10 cellular contexts compared by ENCODE assay signal in the genomic region with DNA sequence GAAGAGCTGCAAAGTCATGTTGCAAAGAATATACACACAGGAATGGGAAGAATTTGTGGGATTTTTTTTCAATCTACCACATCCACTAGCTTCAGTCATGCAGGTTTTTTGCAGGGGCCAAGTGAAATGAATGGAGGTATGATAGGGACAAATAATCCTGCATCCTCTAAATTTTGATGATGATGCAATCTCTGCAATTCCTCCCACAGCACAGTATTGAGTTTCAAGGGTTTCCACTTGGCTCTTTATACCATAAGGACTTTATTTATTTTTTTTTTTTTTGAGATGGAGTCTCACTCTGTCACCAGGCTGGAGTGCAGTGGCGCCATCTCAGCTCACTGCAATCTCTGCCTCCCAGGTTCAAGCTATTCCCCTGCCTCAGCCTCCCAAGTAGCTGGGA. TPM values are rescaled to one million over a fixed set of nuclear protein-coding genes. Genes with fewer than 3 reads are reported as not detected.
DNase-seq lines count a peak whose midpoint lies in the region; ATAC-seq, FAIRE-seq and TF ChIP-seq lines count a peak whose summit lies in the region.
"Not testable (repeated sequence)": the region's sequence is repeated elsewhere in the genome, so short reads cannot be mapped to it uniquely, and the experiment has no call there.
"Had no signal": no experiment of that assay in that cellular context is flagged by ENCODE, and none has a peak within 500 bp of the region (broad histone marks: within the 10 kb centered on the region; RNA-seq: fewer than 3 reads in every experiment).

No MANE protein-coding gene starts in this region.

- peak overlapping the region; percentile 16 for H3K27ac Mint-ChIP-seq in astrocyte (ENCODE audit: unreplicated experiment)

- not testable (repeated sequence) for H2BK20ac ChIP-seq in IMR-90 (ENCODE audit: low read depth, low read length); H1 (ENCODE audit: low read length)

- not testable (repeated sequence) for H3K27ac ChIP-seq in IMR-90 (ENCODE audit: insufficient read depth, low read length); astrocyte (ENCODE audit: low read depth, low read length); H1 (ENCODE audit: low read depth, low read length); HepG2 (ENCODE audit: extremely low read length, insufficient read depth, low read length)

- not testable (repeated sequence) for BruUV-seq in IMR-90 (replicated peaks; lab: Mats Ljungman, UMichigan); HepG2 (replicated peaks; lab: Mats Ljungman, UMichigan)

- not testable (repeated sequence) for H3K36me3 ChIP-seq in IMR-90 (ENCODE audit: control insufficient read depth, insufficient read depth, low read length); astrocyte (ENCODE audit: insufficient read depth, low read length); H1 (ENCODE audit: control insufficient read depth in 2 of 4, insufficient read depth in 4 of 4, low read length in 3 of 4); HepG2 (replicated peaks in 1 of 2; ENCODE audit: control insufficient read depth in 1 of 2, insufficient read depth in 2 of 2, low read length in 2 of 2)

- not testable (repeated sequence) for H3K9ac ChIP-seq in IMR-90 (ENCODE audit: low read depth, low read length); astrocyte (ENCODE audit: low read length); H1 (replicated peaks in 1 of 4; ENCODE audit: extremely low read depth in 1 of 4, low read depth in 3 of 4, low read length in 3 of 4); HepG2 (ENCODE audit: insufficient read depth, low read depth, low read length)

- not testable (repeated sequence) for ATAC-seq in IMR-90 (ENCODE audit: low read depth); HepG2

- H2BK12ac ChIP-seq in H1 (ENCODE audit: low read depth, low read length): not testable (repeated sequence)

- H3K9me1 ChIP-seq in IMR-90 (ENCODE audit: insufficient read depth, low read length): not testable (repeated sequence)

- H3K4me3 ChIP-seq in IMR-90 (ENCODE audit: insufficient read depth, low read depth, low read length); astrocyte (ENCODE audit: insufficient read depth, low read depth, low read length); H1 (ENCODE audit: extremely low read depth in 1 of 4, insufficient read depth in 2 of 4, low read depth in 3 of 4, low read length in 4 of 4); HepG2 (replicated peaks in 1 of 3; ENCODE audit: insufficient read depth in 1 of 3, low read depth in 2 of 3, low read length in 3 of 3): not testable (repeated sequence)

- H3K4ac ChIP-seq in IMR-90 (ENCODE audit: low read depth, low read length); H1 (replicated peaks; ENCODE audit: insufficient read length, low read depth, low read length): not testable (repeated sequence)

- not testable (repeated sequence) for H3K79me1 ChIP-seq in IMR-90 (ENCODE audit: low read depth in 1 of 2, low read length in 2 of 2); H1 (ENCODE audit: low read depth, low read length)

- not testable (repeated sequence) for H3K14ac ChIP-seq in IMR-90 (replicated peaks; ENCODE audit: low read depth, low read length); H1 (ENCODE audit: insufficient read length)

- not testable (repeated sequence) for H3K4me1 Mint-ChIP-seq in astrocyte (ENCODE audit: low read depth, unreplicated experiment)

- TF ChIP-seq EP300 in H1 (IDR thresholded peaks at IDR 0.05; ENCODE audit: borderline replicate concordance in 1 of 2, low read depth in 2 of 2, low read length in 2 of 2); HepG2 (IDR thresholded peaks at IDR 0.05; ENCODE audit: low read depth in 2 of 2, low read length in 2 of 2); HepG2 (CRISPR knock-in tag; IDR thresholded peaks at IDR 0.05; ENCODE audit: borderline replicate concordance): not testable (repeated sequence)

- not testable (repeated sequence) for H2BK5ac ChIP-seq in IMR-90 (ENCODE audit: low read depth, low read length, poor library complexity, severe bottlenecking); H1 (ENCODE audit: low read depth, low read length)

- not testable (repeated sequence) for H3K27me3 ChIP-seq in IMR-90 (ENCODE audit: control insufficient read depth, insufficient read depth, low read length); astrocyte (ENCODE audit: insufficient read depth, low read length); HepG2 (ENCODE audit: control insufficient read depth in 1 of 2, insufficient read depth in 2 of 2, low read length in 2 of 2)
- H3K27me3 ChIP-seq in H1 (replicated peaks in 1 of 4; ENCODE audit: control insufficient read depth in 3 of 4, extremely low read depth in 1 of 4, insufficient read depth in 3 of 4, low read length in 3 of 4): peaks cover 0 to 11% (median 2%) of the 10 kb centered on the region in 4 experiments; a peak in 3 of 7 replicates

- not testable (repeated sequence) for H3K4me3 Mint-ChIP-seq in astrocyte (ENCODE audit: unreplicated experiment)

- not testable (repeated sequence) for H2AK5ac ChIP-seq in IMR-90 (ENCODE audit: low read depth, low read length); H1 (ENCODE audit: low read depth, low read length)

- H2AK9ac ChIP-seq in IMR-90 (replicated peaks; ENCODE audit: low read depth, low read length, poor library complexity): not testable (repeated sequence)

- not testable (repeated sequence) for H4K20me1 ChIP-seq in IMR-90 (ENCODE audit: insufficient read depth, low read length); astrocyte (ENCODE audit: insufficient read depth, low read length); H1 (replicated peaks in 1 of 2; ENCODE audit: control insufficient read depth in 1 of 2, insufficient read depth in 2 of 2, low read length in 2 of 2); HepG2 (ENCODE audit: insufficient read depth, low read length)

- dilution Hi-C loops in IMR-90 (cut with HindIII; ENCODE audit: low sequenced_read_pairs, unreplicated experiment): not testable (repeated sequence)

- DNase-seq in EH (ENCODE audit: low read depth): peak; percentile 11
- DNase-seq in IMR-90: peak; percentile 2
- peak; percentile 14 for DNase-seq in astrocyte (ENCODE audit: low read depth)
- not testable (repeated sequence) for DNase-seq in H1 (ENCODE audit: low read depth in 1 of 2, low spot score in 2 of 2); HepG2 (ENCODE audit: low spot score)

- not testable (repeated sequence) for H4K5ac ChIP-seq in IMR-90 (ENCODE audit: low read depth, low read length); H1 (ENCODE audit: insufficient read length, low read depth, low read length)

- not testable (repeated sequence) for H2BK120ac ChIP-seq in IMR-90 (ENCODE audit: low read depth, low read length); H1 (replicated peaks; ENCODE audit: low read depth, low read length)

- not testable (repeated sequence) for H4K91ac ChIP-seq in IMR-90 (ENCODE audit: insufficient read depth, low read depth, low read length); H1 (replicated peaks; ENCODE audit: insufficient read length, low read length)

- not testable (repeated sequence) for H3K9me3 ChIP-seq in IMR-90 (ENCODE audit: control insufficient read depth, insufficient read depth, low read length); astrocyte (ENCODE audit: insufficient read depth, low read depth, low read length); HepG2 (ENCODE audit: low read length)
- peaks cover 6 to 11% of the 10 kb centered on the region in 2 experiments; a peak in 3 of 4 replicates for H3K9me3 ChIP-seq in H1 (ENCODE audit: insufficient read depth in 2 of 2, low read depth in 1 of 2, low read length in 1 of 2)

- not testable (repeated sequence) for H3K36me3 Mint-ChIP-seq in astrocyte (ENCODE audit: low read depth, unreplicated experiment)

- not testable (repeated sequence) for H3K56ac ChIP-seq in IMR-90 (ENCODE audit: extremely low read depth, insufficient read depth, low read length); H1 (replicated peaks; ENCODE audit: insufficient read length, low read depth, low read length)

- H2BK15ac ChIP-seq in IMR-90 (ENCODE audit: low read depth, low read length); H1 (ENCODE audit: low read length): not testable (repeated sequence)

- not testable (repeated sequence) for H3K23me2 ChIP-seq in H1 (ENCODE audit: low read depth, low read length)

- intact Hi-C loops in IMR-90 (cut with micrococcal nuclease): loop anchor here (5.0 kb wide), 1 partner anchor 530 kb away; no protein-coding TSS in a partner anchor
- intact Hi-C loops in HepG2 (cut with micrococcal nuclease; ENCODE audit: unreplicated experiment): not testable (repeated sequence)

- not testable (repeated sequence) for H3K4me2 ChIP-seq in IMR-90 (ENCODE audit: low read depth, low read length); astrocyte (ENCODE audit: low read length); H1 (ENCODE audit: insufficient read depth in 1 of 2, low read depth in 2 of 2, low read length in 2 of 2); HepG2 (ENCODE audit: low read depth, low read length)

- H3K18ac ChIP-seq in IMR-90 (ENCODE audit: low read depth, low read length); H1 (ENCODE audit: extremely low read depth, low read length): not testable (repeated sequence)

- not testable (repeated sequence) for H3K79me2 ChIP-seq in astrocyte (ENCODE audit: insufficient read depth, low read length); H1 (ENCODE audit: control insufficient read depth in 1 of 2, insufficient read depth in 2 of 2, low read length in 2 of 2); HepG2 (ENCODE audit: insufficient read depth, low read length)

- not testable (repeated sequence) for H3K4me1 ChIP-seq in IMR-90 (ENCODE audit: control insufficient read depth, insufficient read depth, low read length); astrocyte (ENCODE audit: insufficient read depth, low read length); H1 (replicated peaks in 1 of 4; ENCODE audit: control insufficient read depth in 3 of 4, insufficient read depth in 4 of 4, low read length in 3 of 4); HepG2 (ENCODE audit: insufficient read depth, low read length)

- H2AFZ ChIP-seq in IMR-90 (replicated peaks; ENCODE audit: low read length, poor library complexity); astrocyte (ENCODE audit: low read depth, low read length); H1 (ENCODE audit: low read length); HepG2 (ENCODE audit: low read length): not testable (repeated sequence)

- TF ChIP-seq CTCF in IMR-90 (conservative IDR thresholded peaks at IDR 0.05; ENCODE audit: low read depth, low read length); astrocyte (IDR thresholded peaks at IDR 0.05; ENCODE audit: insufficient read depth, low read depth, low read length); H1 (IDR thresholded peaks at IDR 0.05; ENCODE audit: control extremely low read depth in 1 of 3, insufficient read depth in 1 of 3, low read depth in 1 of 3, low read length in 3 of 3); HepG2 (CRISPR knock-in tag; IDR thresholded peaks at IDR 0.05): not testable (repeated sequence)

- H4K8ac ChIP-seq in IMR-90 (ENCODE audit: low read depth in 2 of 2, low read length in 2 of 2); H1 (ENCODE audit: extremely low read depth, insufficient read depth, low read length): not testable (repeated sequence)

- FAIRE-seq in astrocyte (lab: Jason Lieb, UNC); H1 (lab: Jason Lieb, UNC); HepG2 (lab: Jason Lieb, UNC): not testable (repeated sequence)

- peaks cover 32% of the 10 kb centered on the region for H3K27me3 Mint-ChIP-seq in astrocyte (ENCODE audit: low read depth, unreplicated experiment)

- in situ Hi-C loops in IMR-90 (cut with MboI; ENCODE audit: low sequenced_read_pairs); HepG2 (cut with HindIII; ENCODE audit: extremely low pct_ligation_motif_present, low pct_unique_long_range_greater_than_20kb): not testable (repeated sequence)

- TF ChIP-seq RAD21 in IMR-90 (IDR thresholded peaks at IDR 0.05; ENCODE audit: low read length); H1 (IDR thresholded peaks at IDR 0.05 in 1 of 2, conservative IDR thresholded peaks at IDR 0.05 in 1 of 2; ENCODE audit: low read depth in 2 of 2, low read length in 2 of 2); HepG2 (CRISPR knock-in tag; IDR thresholded peaks at IDR 0.05): not testable (repeated sequence)

- not testable (repeated sequence) for TF ChIP-seq POLR2A in IMR-90 (IDR thresholded peaks at IDR 0.05; ENCODE audit: low read depth, low read length); H1 (IDR thresholded peaks at IDR 0.05; ENCODE audit: control extremely low read depth in 1 of 2, low read depth in 2 of 2, low read length in 2 of 2); HepG2 (IDR thresholded peaks at IDR 0.05; ENCODE audit: insufficient read depth in 1 of 2, low read depth in 2 of 2, low read length in 2 of 2)

- no CpG with 5 or more reads among the region's 1 CpG for WGBS in IMR-90 (ENCODE audit: extremely low coverage in 2 of 2, insufficient read length in 1 of 2), 2 experiments
- 71% methylated on average over 1 of the region's 1 CpG; no CpG with 5 or more reads in 1 of the 2 experiments for WGBS in H1 (ENCODE audit: extremely low coverage in 1 of 2, insufficient coverage in 1 of 2, insufficient read length in 1 of 2, insufficient replicate concordance in 2 of 2, low coverage in 1 of 2, low lambda C conversion rate in 2 of 2, missing lambda C conversion rate in 1 of 2), 2 experiments
- 0% methylated on average over 1 of the region's 1 CpG for WGBS in HepG2 (ENCODE audit: low lambda C conversion rate)

- POLR2A ChIA-PET in IMR-90 (lab: Charles Lee; ENCODE audit: unreplicated experiment); H1 (lab: Charles Lee; ENCODE audit: partially characterized antibody); HepG2 (lab: Yijun Ruan, JAX): not testable (repeated sequence)

- peaks cover 10% of the 10 kb centered on the region for H3K9me3 Mint-ChIP-seq in astrocyte (ENCODE audit: unreplicated experiment)

- CTCF ChIA-PET in IMR-90 (lab: Yijun Ruan, JAX); HepG2 (lab: Yijun Ruan, JAX; ENCODE audit: low intra/inter-chr PET ratio, low total read pairs): not testable (repeated sequence)
- CTCF ChIA-PET in H1 (lab: Charles Lee; ENCODE audit: partially characterized antibody): interaction anchor here (3.1 kb wide), 1 partner anchor 8 kb away, joined by 13 read pairs; no protein-coding TSS in a partner anchor

- not testable (repeated sequence) for H3K23ac ChIP-seq in IMR-90 (ENCODE audit: low read depth, low read length); H1 (ENCODE audit: insufficient read length)

RNA-seq across cellular contexts. Expression of gene ZNF283, which starts 9.7 kb away (rescaled TPM):
- 5.0 and 10.3 TPM in 2 replicates for total RNA-seq in IMR-90 (2012; rRNA removed)
- polyA plus RNA-seq in IMR-90 (2012; rRNA removed): 1.2 and 2.1 TPM in 2 replicates
- 0.08 and 0.53 TPM in 2 replicates for polyA plus RNA-seq in IMR-90 (2012; cell fraction: cytosol; rRNA removed)
- 0.45 and 3.6 TPM in 2 replicates for polyA plus RNA-seq in IMR-90 (2012; cell fraction: nucleus; rRNA removed; ENCODE audit: low replicate concordance)
- 10.1 and 11.9 TPM in 2 replicates for total RNA-seq in astrocyte
- 3.6 and 4.3 TPM in 2 replicates for total RNA-seq in H1 (2021; fragmentation: NEBNext Ultra II Directional; extraction: Animal tissue kit (Norgen Biotek cat#: 25700))
- polyA plus RNA-seq in H1 (2011; rRNA removed): 1.1 and 1.6 TPM in 2 replicates
- 1.8 TPM for polyA plus RNA-seq in H1 (2011; cell fraction: cytosol; rRNA removed)
- polyA plus RNA-seq in H1 (2011; cell fraction: nucleus; rRNA removed): 2.0 TPM
- polyA plus RNA-seq in H1 (2012, experiment 1 of 2): 3.4 to 5.3 TPM (median 3.6 TPM) in 4 replicates
- polyA plus RNA-seq in H1 (2012, experiment 2 of 2): 0.26 TPM
- polyA plus RNA-seq in H1 (2013, experiment 1 of 2): 3.7 TPM
- polyA plus RNA-seq in H1 (2013, experiment 2 of 2): 4.0 TPM
- 5.0 and 9.2 TPM in 2 replicates for polyA minus RNA-seq in H1 (2011; rRNA and poly(A)+ RNA removed)
- polyA minus RNA-seq in H1 (2011; cell fraction: cytosol; rRNA and poly(A)+ RNA removed): 2.4 TPM
- 18.0 TPM for polyA minus RNA-seq in H1 (2011; cell fraction: nucleus; rRNA and poly(A)+ RNA removed)
- 11.1 and 13.2 TPM in 2 replicates for total RNA-seq in HepG2 (2016; rRNA removed; fragmentation: Illumina TruSeq; extraction: Trizol)
- total RNA-seq in HepG2 (2016; cell fraction: cytosol; rRNA removed; fragmentation: Illumina TruSeq; extraction: Trizol; ENCODE audit: low read depth): 1.6 and 1.9 TPM in 2 replicates
- total RNA-seq in HepG2 (2016; cell fraction: insoluble cytoplasmic fraction; rRNA removed; fragmentation: Illumina TruSeq; extraction: Trizol): 11.4 and 13.3 TPM in 2 replicates
- total RNA-seq in HepG2 (2016; cell fraction: membrane; rRNA removed; fragmentation: Illumina TruSeq; extraction: Trizol): 4.8 and 5.0 TPM in 2 replicates
- total RNA-seq in HepG2 (2016; cell fraction: nucleus; rRNA removed; fragmentation: Illumina TruSeq; extraction: Trizol): 15.9 and 20.2 TPM in 2 replicates
- polyA plus RNA-seq in HepG2 (2011; rRNA removed): 1.7 and 2.0 TPM in 2 replicates
- 0.50 and 1.1 TPM in 2 replicates for polyA plus RNA-seq in HepG2 (2011; cell fraction: cytosol; rRNA removed)
- 3.7 and 3.9 TPM in 2 replicates for polyA plus RNA-seq in HepG2 (2011; cell fraction: nucleus; rRNA removed)
- 2.0 and 3.4 TPM in 2 replicates for polyA plus RNA-seq in HepG2 (2012)
- polyA plus RNA-seq in HepG2 (2016; cell fraction: cytosol; fragmentation: Illumina TruSeq; extraction: Trizol; ENCODE audit: low read depth): 0.23 and 0.31 TPM in 2 replicates
- 4.8 and 6.6 TPM in 2 replicates for polyA plus RNA-seq in HepG2 (2016; cell fraction: insoluble cytoplasmic fraction; fragmentation: Illumina TruSeq; extraction: Trizol; ENCODE audit: low read depth)
- 0.88 and 0.95 TPM in 2 replicates for polyA plus RNA-seq in HepG2 (2016; cell fraction: membrane; fragmentation: Illumina TruSeq; extraction: Trizol; ENCODE audit: low read depth)
- polyA plus RNA-seq in HepG2 (2016; cell fraction: nucleus; fragmentation: Illumina TruSeq; extraction: Trizol; ENCODE audit: insufficient read depth, low read depth): 9.2 and 9.7 TPM in 2 replicates
- polyA minus RNA-seq in HepG2 (2011; rRNA and poly(A)+ RNA removed; ENCODE audit: low replicate concordance): 3.7 and 5.8 TPM in 2 replicates
- polyA minus RNA-seq in HepG2 (2011; cell fraction: cytosol; rRNA and poly(A)+ RNA removed): 2.0 and 2.1 TPM in 2 replicates
- 25.6 and 34.8 TPM in 2 replicates for polyA minus RNA-seq in HepG2 (2011; cell fraction: nucleus; rRNA and poly(A)+ RNA removed)

RNA-seq across cellular contexts. Expression of gene LYPD5, which starts 15.2 kb away (rescaled TPM):
- under 0.01 and 0.36 TPM in 2 replicates for total RNA-seq in IMR-90 (2012; rRNA removed)
- polyA plus RNA-seq in IMR-90 (2012; rRNA removed): 0.27 and 0.31 TPM in 2 replicates
- polyA plus RNA-seq in IMR-90 (2012; cell fraction: cytosol; rRNA removed): 0.15 and 0.93 TPM in 2 replicates
- 0.36 and 0.54 TPM in 2 replicates for polyA plus RNA-seq in IMR-90 (2012; cell fraction: nucleus; rRNA removed; ENCODE audit: low replicate concordance)
- total RNA-seq in astrocyte: not detected in 2 replicates
- 0.59 and 0.74 TPM in 2 replicates for total RNA-seq in H1 (2021; fragmentation: NEBNext Ultra II Directional; extraction: Animal tissue kit (Norgen Biotek cat#: 25700))
- polyA plus RNA-seq in H1 (2011; rRNA removed): 4.3 TPM in 2 replicates
- polyA plus RNA-seq in H1 (2011; cell fraction: cytosol; rRNA removed): 2.2 TPM
- 3.5 TPM for polyA plus RNA-seq in H1 (2011; cell fraction: nucleus; rRNA removed)
- polyA plus RNA-seq in H1 (2012, experiment 1 of 2): 0.83 to 1.4 TPM (median 1.0 TPM) in 4 replicates
- polyA plus RNA-seq in H1 (2012, experiment 2 of 2): 1.2 TPM
- polyA plus RNA-seq in H1 (2013, experiment 1 of 2): 1.0 TPM
- polyA plus RNA-seq in H1 (2013, experiment 2 of 2): 0.75 TPM
- 1.4 and 1.5 TPM in 2 replicates for polyA minus RNA-seq in H1 (2011; rRNA and poly(A)+ RNA removed)
- polyA minus RNA-seq in H1 (2011; cell fraction: cytosol; rRNA and poly(A)+ RNA removed): 0.88 TPM
- polyA minus RNA-seq in H1 (2011; cell fraction: nucleus; rRNA and poly(A)+ RNA removed): 6.1 TPM
- total RNA-seq in HepG2 (2016; rRNA removed; fragmentation: Illumina TruSeq; extraction: Trizol): not detected in 2 replicates
- not detected in 2 replicates for total RNA-seq in HepG2 (2016; cell fraction: cytosol; rRNA removed; fragmentation: Illumina TruSeq; extraction: Trizol; ENCODE audit: low read depth)
- not detected in 2 replicates for total RNA-seq in HepG2 (2016; cell fraction: insoluble cytoplasmic fraction; rRNA removed; fragmentation: Illumina TruSeq; extraction: Trizol)
- total RNA-seq in HepG2 (2016; cell fraction: membrane; rRNA removed; fragmentation: Illumina TruSeq; extraction: Trizol): not detected in 2 replicates
- not detected in 2 replicates for total RNA-seq in HepG2 (2016; cell fraction: nucleus; rRNA removed; fragmentation: Illumina TruSeq; extraction: Trizol)
- polyA plus RNA-seq in HepG2 (2011; rRNA removed): not detected in 2 replicates
- polyA plus RNA-seq in HepG2 (2011; cell fraction: cytosol; rRNA removed): not detected in 2 replicates
- not detected in 2 replicates for polyA plus RNA-seq in HepG2 (2011; cell fraction: nucleus; rRNA removed)
- not detected in 2 replicates for polyA plus RNA-seq in HepG2 (2012)
- not detected in 2 replicates for polyA plus RNA-seq in HepG2 (2016; cell fraction: cytosol; fragmentation: Illumina TruSeq; extraction: Trizol; ENCODE audit: low read depth)
- not detected in 2 replicates for polyA plus RNA-seq in HepG2 (2016; cell fraction: insoluble cytoplasmic fraction; fragmentation: Illumina TruSeq; extraction: Trizol; ENCODE audit: low read depth)
- polyA plus RNA-seq in HepG2 (2016; cell fraction: membrane; fragmentation: Illumina TruSeq; extraction: Trizol; ENCODE audit: low read depth): not detected in 2 replicates
- not detected in 2 replicates for polyA plus RNA-seq in HepG2 (2016; cell fraction: nucleus; fragmentation: Illumina TruSeq; extraction: Trizol; ENCODE audit: insufficient read depth, low read depth)
- 0.08 and 1.3 TPM in 2 replicates for polyA minus RNA-seq in HepG2 (2011; rRNA and poly(A)+ RNA removed; ENCODE audit: low replicate concordance)
- not detected in 2 replicates for polyA minus RNA-seq in HepG2 (2011; cell fraction: cytosol; rRNA and poly(A)+ RNA removed)
- not detected in 2 replicates for polyA minus RNA-seq in HepG2 (2011; cell fraction: nucleus; rRNA and poly(A)+ RNA removed)
- total RNA-seq: A673; B cell; CD4-positive, alpha-beta T cell; CD8-positive, alpha-beta T cell; G401 had no signal

RNA-seq across cellular contexts. Expression of gene KCNN4, which starts 36.7 kb away (rescaled TPM):
- 0.54 and 0.83 TPM in 2 replicates for total RNA-seq in IMR-90 (2012; rRNA removed)
- polyA plus RNA-seq in IMR-90 (2012; rRNA removed): 0.99 and 1.2 TPM in 2 replicates
- 0.80 and 0.93 TPM in 2 replicates for polyA plus RNA-seq in IMR-90 (2012; cell fraction: cytosol; rRNA removed)
- polyA plus RNA-seq in IMR-90 (2012; cell fraction: nucleus; rRNA removed; ENCODE audit: low replicate concordance): 1.3 and 4.5 TPM in 2 replicates
- total RNA-seq in astrocyte: 2.6 and 3.6 TPM in 2 replicates
- total RNA-seq in H1 (2021; fragmentation: NEBNext Ultra II Directional; extraction: Animal tissue kit (Norgen Biotek cat#: 25700)): 0.78 and 1.0 TPM in 2 replicates
- polyA plus RNA-seq in H1 (2011; rRNA removed): 1.5 and 2.0 TPM in 2 replicates
- polyA plus RNA-seq in H1 (2011; cell fraction: cytosol; rRNA removed): 1.6 TPM
- 3.1 TPM for polyA plus RNA-seq in H1 (2011; cell fraction: nucleus; rRNA removed)
- 0.64 to 1.2 TPM (median 0.86 TPM) in 4 replicates for polyA plus RNA-seq in H1 (2012, experiment 1 of 2)
- polyA plus RNA-seq in H1 (2012, experiment 2 of 2): 0.56 TPM
- 1.1 TPM for polyA plus RNA-seq in H1 (2013, experiment 1 of 2)
- polyA plus RNA-seq in H1 (2013, experiment 2 of 2): 1.1 TPM
- 0.39 and 0.54 TPM in 2 replicates for polyA minus RNA-seq in H1 (2011; rRNA and poly(A)+ RNA removed)
- not detected for polyA minus RNA-seq in H1 (2011; cell fraction: cytosol; rRNA and poly(A)+ RNA removed)
- polyA minus RNA-seq in H1 (2011; cell fraction: nucleus; rRNA and poly(A)+ RNA removed): 2.1 TPM
- 0.13 TPM in 1 of 2 replicates, not detected in the other for total RNA-seq in HepG2 (2016; rRNA removed; fragmentation: Illumina TruSeq; extraction: Trizol)
- not detected in 2 replicates for total RNA-seq in HepG2 (2016; cell fraction: cytosol; rRNA removed; fragmentation: Illumina TruSeq; extraction: Trizol; ENCODE audit: low read depth)
- total RNA-seq in HepG2 (2016; cell fraction: insoluble cytoplasmic fraction; rRNA removed; fragmentation: Illumina TruSeq; extraction: Trizol): 0.15 TPM in 1 of 2 replicates, not detected in the other
- total RNA-seq in HepG2 (2016; cell fraction: membrane; rRNA removed; fragmentation: Illumina TruSeq; extraction: Trizol): not detected in 2 replicates
- 0.50 TPM in 1 of 2 replicates, not detected in the other for total RNA-seq in HepG2 (2016; cell fraction: nucleus; rRNA removed; fragmentation: Illumina TruSeq; extraction: Trizol)
- polyA plus RNA-seq in HepG2 (2011; rRNA removed): 0.25 and 0.60 TPM in 2 replicates
- 0.18 and 0.19 TPM in 2 replicates for polyA plus RNA-seq in HepG2 (2011; cell fraction: cytosol; rRNA removed)
- 0.92 and 1.2 TPM in 2 replicates for polyA plus RNA-seq in HepG2 (2011; cell fraction: nucleus; rRNA removed)
- polyA plus RNA-seq in HepG2 (2012): 0.19 TPM in 1 of 2 replicates, not detected in the other
- polyA plus RNA-seq in HepG2 (2016; cell fraction: cytosol; fragmentation: Illumina TruSeq; extraction: Trizol; ENCODE audit: low read depth): 0.06 TPM in 1 of 2 replicates, not detected in the other
- not detected in 2 replicates for polyA plus RNA-seq in HepG2 (2016; cell fraction: insoluble cytoplasmic fraction; fragmentation: Illumina TruSeq; extraction: Trizol; ENCODE audit: low read depth)
- polyA plus RNA-seq in HepG2 (2016; cell fraction: membrane; fragmentation: Illumina TruSeq; extraction: Trizol; ENCODE audit: low read depth): not detected in 2 replicates
- 0.37 and 0.55 TPM in 2 replicates for polyA plus RNA-seq in HepG2 (2016; cell fraction: nucleus; fragmentation: Illumina TruSeq; extraction: Trizol; ENCODE audit: insufficient read depth, low read depth)
- 0.16 and 81.5 TPM in 2 replicates for polyA minus RNA-seq in HepG2 (2011; rRNA and poly(A)+ RNA removed; ENCODE audit: low replicate concordance)
- polyA minus RNA-seq in HepG2 (2011; cell fraction: cytosol; rRNA and poly(A)+ RNA removed): 0.89 and 0.97 TPM in 2 replicates
- 0.64 TPM in 1 of 2 replicates, not detected in the other for polyA minus RNA-seq in HepG2 (2011; cell fraction: nucleus; rRNA and poly(A)+ RNA removed)
- total RNA-seq: A673 had no signal
